ENCODE assay signal across 27 cellular contexts in genomic region chr19:47505506-47505905, GRCh38. TPM values are rescaled to one million over a fixed set of nuclear protein-coding genes. Genes with fewer than 3 reads are reported as not detected.
DNase-seq lines count a peak whose midpoint lies in the region; ATAC-seq and TF ChIP-seq lines count a peak whose summit lies in the region.
"Had no signal": no experiment of that assay in that cellular context is flagged by ENCODE, and none has a peak within 500 bp of the region (broad histone marks: within the 10 kb centered on the region; RNA-seq: fewer than 3 reads in every experiment).

No MANE protein-coding gene starts in this region.

- H2AK5ac ChIP-seq in mesendoderm (ENCODE audit: low read length): no peak overlapping the region

- H4K20me1 ChIP-seq in mammary epithelial cell (ENCODE audit: insufficient read depth, low read length) (no peaks in the 10 kb centered on the region), hepatocyte (ENCODE audit: insufficient read depth, poor library complexity, severe bottlenecking) (peaks cover 74% of the 10 kb centered on the region)

- peaks cover 12% of the 10 kb centered on the region for H3K79me1 ChIP-seq in mesendoderm (ENCODE audit: low read length)

- intact Hi-C loops in breast epithelium (cut with DNase I; ENCODE audit: low total_unique reads): no loop called here
- intact Hi-C loops in mammary epithelial cell (cut with micrococcal nuclease): no loop called here
- intact Hi-C loops in psoas muscle (cut with DNase I): no loop called here

- BruUV-seq in mammary epithelial cell (replicated peaks; lab: Mats Ljungman, UMichigan): no TSS peak

- no peak overlapping the region for H3K18ac ChIP-seq in mesendoderm (ENCODE audit: low read length)

- no peak overlapping the region for H3K4ac ChIP-seq in mesendoderm (ENCODE audit: low read depth, low read length)

- no peak overlapping the region for H4K8ac ChIP-seq in mesendoderm (ENCODE audit: low read depth, low read length)

- WGBS in mammary epithelial cell (ENCODE audit: low coverage, missing lambda C conversion rate): 84% methylated on average over 6 of the region's 6 CpGs
- WGBS in hepatocyte (ENCODE audit: low lambda C conversion rate, missing lambda C conversion rate): 98% methylated on average over 6 of the region's 6 CpGs
- whole genome bisulfite sequencing in psoas muscle, 3 donors: 66 to 73% (median 72%) methylated on average over 6 of the region's 6 CpGs
- WGBS in mesendoderm (ENCODE audit: extremely low coverage, insufficient coverage, low lambda C conversion rate): no CpG with 5 or more reads among the region's 6 CpGs

- peaks cover 55% of the 10 kb centered on the region for H3K79me2 ChIP-seq in mammary epithelial cell (ENCODE audit: insufficient read depth, low read length)
- peaks cover 74% of the 10 kb centered on the region for H3K79me2 ChIP-seq in hepatocyte
- H3K79me2 ChIP-seq in mesendoderm (ENCODE audit: control insufficient read depth, insufficient read depth, low read length): peaks cover 8% of the 10 kb centered on the region

- H3K4me1 ChIP-seq in breast epithelium (peaks cover 28 to 36% of the 10 kb centered on the region in 2 donors), mammary epithelial cell (ENCODE audit: insufficient read depth, low read length) (peaks cover 13% of the 10 kb centered on the region), hepatocyte (ENCODE audit: insufficient read depth) (peaks cover 10% of the 10 kb centered on the region), psoas muscle (peaks cover 66% of the 10 kb centered on the region), mesendoderm (ENCODE audit: control insufficient read depth, low read depth, low read length) (no peaks in the 10 kb centered on the region)

- TF ChIP-seq POLR2A in breast epithelium (IDR thresholded peaks at IDR 0.05): no peak

- CTCF ChIA-PET in mammary epithelial cell (lab: Charles Lee; ENCODE audit: low non-redundant PET): no interaction called here

- H2AFZ ChIP-seq in mammary epithelial cell (ENCODE audit: low read depth, low read length) (no peak overlapping the region), hepatocyte (no peak overlapping the region)

- H3K4me3 ChIP-seq in breast epithelium: no peak overlapping the region
- H3K4me3 ChIP-seq in mammary epithelial cell (replicated peaks in 1 of 3; ENCODE audit: insufficient read depth in 1 of 3, low read depth in 2 of 3, low read length in 3 of 3): no peak overlapping the region
- H3K4me3 ChIP-seq in hepatocyte: no peak overlapping the region
- no peak overlapping the region for H3K4me3 ChIP-seq in psoas muscle
- H3K4me3 ChIP-seq in mesendoderm (ENCODE audit: low read length): no peak overlapping the region
- H3K4me3 ChIP-seq: BLaER1 treated with 17β-estradiol and CSF1 and Interleukin-3, amounts not matched to agents 10 nM and 100 nM; GM12878 had no signal

- ATAC-seq in psoas muscle (no peak), HG02642 (IDR thresholded peaks at IDR 0.05; ENCODE audit: poor library complexity, unreplicated experiment) (no peak)
- ATAC-seq: GM12878, PC-3 had no signal

- H3K9me2 ChIP-seq in hepatocyte (replicated peaks; ENCODE audit: insufficient read depth): no peaks in the 10 kb centered on the region

- H2BK15ac ChIP-seq in mesendoderm (replicated peaks; ENCODE audit: low read depth): no peak overlapping the region

- dilution Hi-C loops in mammary epithelial cell (cut with HindIII; ENCODE audit: low sequenced_read_pairs): loop anchor here (5.0 kb wide), 1 partner anchor 52 kb away; no protein-coding TSS in a partner anchor

- no peak overlapping the region for H3K9ac ChIP-seq in mammary epithelial cell (ENCODE audit: insufficient read depth, low read length)
- H3K9ac ChIP-seq in mesendoderm (ENCODE audit: low read length): no peak overlapping the region

- TF ChIP-seq CTCF in breast epithelium (IDR thresholded peaks at IDR 0.05) (no peak), mammary epithelial cell (conservative IDR thresholded peaks at IDR 0.05 in 1 of 2, IDR thresholded peaks at IDR 0.05 in 1 of 2; ENCODE audit: extremely low read depth in 1 of 2, insufficient read depth in 1 of 2, low read depth in 1 of 2, low read length in 2 of 2) (no peak), VCaP (conservative IDR thresholded peaks at IDR 0.05) (no peak), hepatocyte (IDR thresholded peaks at IDR 0.05; ENCODE audit: poor library complexity) (no peak), psoas muscle (IDR thresholded peaks at IDR 0.05) (no peak)

- in situ Hi-C loops in mammary epithelial cell (cut with MboI; ENCODE audit: low sequenced_read_pairs in 2 of 2): no loop called here

- H3K56ac ChIP-seq in mesendoderm (ENCODE audit: low read length): no peak overlapping the region

- peak overlapping the region; percentile 53 to 99 for H3K27ac ChIP-seq in breast epithelium
- H3K27ac ChIP-seq in mammary epithelial cell (ENCODE audit: insufficient read depth, low read depth, low read length): no peak overlapping the region
- peak overlapping the region; percentile 96 for H3K27ac ChIP-seq in VCaP
- peak overlapping the region; percentile 16 for H3K27ac ChIP-seq in hepatocyte
- H3K27ac ChIP-seq in psoas muscle: peak overlapping the region; percentile 99
- no peak overlapping the region for H3K27ac ChIP-seq in mesendoderm (ENCODE audit: low read depth, low read length)
- H3K27ac ChIP-seq: BLaER1 treated with 17β-estradiol and CSF1 and Interleukin-3, amounts not matched to agents 10 nM and 100 nM had no signal

- H3K27me3 ChIP-seq in breast epithelium: no peaks in the 10 kb centered on the region
- no peaks in the 10 kb centered on the region for H3K27me3 ChIP-seq in mammary epithelial cell (ENCODE audit: insufficient read depth, low read length)
- H3K27me3 ChIP-seq in hepatocyte: no peaks in the 10 kb centered on the region
- no peaks in the 10 kb centered on the region for H3K27me3 ChIP-seq in psoas muscle (ENCODE audit: insufficient read depth in 3 of 3, low read length in 2 of 3)
- H3K27me3 ChIP-seq in mesendoderm (ENCODE audit: insufficient read depth, low read length, poor library complexity): no peaks in the 10 kb centered on the region
- H3K27me3 ChIP-seq: BLaER1 treated with 17β-estradiol and CSF1 and Interleukin-3, amounts not matched to agents 10 nM and 100 nM had no signal

- no peaks in the 10 kb centered on the region for H3K9me3 ChIP-seq in breast epithelium
- H3K9me3 ChIP-seq in mammary epithelial cell (replicated peaks; ENCODE audit: insufficient read depth, low read length): no peaks in the 10 kb centered on the region
- no peaks in the 10 kb centered on the region for H3K9me3 ChIP-seq in hepatocyte (ENCODE audit: low read depth)
- no peaks in the 10 kb centered on the region for H3K9me3 ChIP-seq in psoas muscle
- H3K9me3 ChIP-seq: BLaER1 treated with 17β-estradiol and CSF1 and Interleukin-3, amounts not matched to agents 10 nM and 100 nM had no signal

- H2BK120ac ChIP-seq in mesendoderm (ENCODE audit: low read depth, low read length): no peak overlapping the region

- no peak overlapping the region for H3K23ac ChIP-seq in mesendoderm (ENCODE audit: low read length)

- H2BK5ac ChIP-seq in mesendoderm (ENCODE audit: low read length): no peak overlapping the region

- no peaks in the 10 kb centered on the region for H3K36me3 ChIP-seq in breast epithelium
- H3K36me3 ChIP-seq in mammary epithelial cell (ENCODE audit: insufficient read depth, low read length): peaks cover 6% of the 10 kb centered on the region
- H3K36me3 ChIP-seq in hepatocyte (replicated peaks; ENCODE audit: insufficient read depth, low read depth): no peaks in the 10 kb centered on the region
- peaks cover 4 to 38% of the 10 kb centered on the region in 2 donors for H3K36me3 ChIP-seq in psoas muscle (ENCODE audit: insufficient read depth in 1 of 2, low read depth in 1 of 2)
- H3K36me3 ChIP-seq in mesendoderm (ENCODE audit: control insufficient read depth, insufficient read depth, low read length): peaks cover 2% of the 10 kb centered on the region

- no peak overlapping the region for H4K5ac ChIP-seq in mesendoderm (ENCODE audit: low read length)

- H3K4me2 ChIP-seq in mammary epithelial cell (ENCODE audit: insufficient read depth, low read depth, low read length) (no peak overlapping the region), hepatocyte (no peak overlapping the region), mesendoderm (ENCODE audit: low read length) (no peak overlapping the region)
- H3K4me2 ChIP-seq: BLaER1 treated with 17β-estradiol and CSF1 and Interleukin-3, amounts not matched to agents 10 nM and 100 nM had no signal

- DNase-seq in breast epithelium (ENCODE audit: low spot score in 2 of 2) (no peak), mammary epithelial cell (no peak), hepatocyte (ENCODE audit: low spot score) (no peak), psoas muscle (peak in 1 of 2 donors; percentile 39), T-helper 9 cell (no peak), mesendoderm (no peak)
- DNase-seq: AML-193; CD4-positive, alpha-beta T cell; COR-L47; DMS79; EL; GDM1; HCEC 1CT; NCI-H1048; NCI-H1417; NCI-H1694; NCI-H2029 treated with DMSO at 0.1 percent for 48 hours; NCI-H446 treated with DMSO at 0.1 percent for 48 hours; NCI-H526; NCI-H82; NK-92 treated with Interleukin-12 subunit alpha and Interleukin-12 subunit beta, amount 100 ng/mL, for 24 hours; PC-3; SHP77 had no signal

RNA-seq across cellular contexts. Expression of gene NAPA, which starts 9.4 kb away (rescaled TPM):
- total RNA-seq in breast epithelium (100 to 1,000 TPM in 1 of 3 donors, 10 to 100 TPM in 2; 82.4 to 117 (median 96.0) TPM), mammary epithelial cell (10 to 100 TPM; 46.0 to 70.7 TPM), hepatocyte (89.8 and 106 TPM in 2 replicates), psoas muscle (100 to 1,000 TPM; 124 to 182 (median 159) TPM)
- polyA plus RNA-seq in mammary epithelial cell (78.6 TPM), hepatocyte (192 and 229 TPM in 2 replicates), psoas muscle (100 to 1,000 TPM; 103 to 123 (median 109) TPM)
- 91.8 TPM for polyA minus RNA-seq in mammary epithelial cell
- 55.9 TPM for polyA plus RNA-seq in mesendoderm (2013, experiment 1 of 2)
- 55.5 TPM for polyA plus RNA-seq in mesendoderm (2013, experiment 2 of 2)

RNA-seq across cellular contexts. Expression of gene KPTN, which starts 21.5 kb away (rescaled TPM):
- total RNA-seq in breast epithelium (1 to 10 TPM; 4.6 to 6.6 (median 6.3) TPM), mammary epithelial cell (10 to 100 TPM in 1 of 2 donors, 1 to 10 TPM in 1; 1.5 to 10.8 TPM), hepatocyte (8.3 and 10.1 TPM in 2 replicates), psoas muscle (10 to 100 TPM in 1 of 4 donors, 1 to 10 TPM in 3; 5.9 to 11.2 (median 8.1) TPM)
- polyA plus RNA-seq in mammary epithelial cell (8.1 TPM), hepatocyte (22.6 and 25.4 TPM in 2 replicates), psoas muscle (10 to 100 TPM in 1 of 3 donors, 1 to 10 TPM in 2; 3.8 to 21.5 (median 9.7) TPM)
- polyA minus RNA-seq in mammary epithelial cell: 30.4 TPM
- 22.4 TPM for polyA plus RNA-seq in mesendoderm (2013, experiment 1 of 2)
- 22.2 TPM for polyA plus RNA-seq in mesendoderm (2013, experiment 2 of 2)

RNA-seq across cellular contexts. Expression of gene SLC8A2, which starts 33.8 kb away (rescaled TPM):
- total RNA-seq in breast epithelium (under 1 TPM in 2 of 3 donors, not detected in 1; under 0.01 to 0.29 TPM), mammary epithelial cell (under 1 TPM; under 0.01 to 0.19 TPM), hepatocyte (1.1 and 1.2 TPM in 2 replicates), psoas muscle (under 1 TPM; 0.13 to 0.54 (median 0.25) TPM)
- polyA plus RNA-seq in mammary epithelial cell (0.07 TPM), hepatocyte (0.24 and 0.40 TPM in 2 replicates), psoas muscle (under 1 TPM in 2 of 3 donors, not detected in 1; 0.12 to 0.18 TPM)
- not detected for polyA minus RNA-seq in mammary epithelial cell
- 0.69 TPM for polyA plus RNA-seq in mesendoderm (2013, experiment 1 of 2)
- polyA plus RNA-seq in mesendoderm (2013, experiment 2 of 2): 0.67 TPM
- total RNA-seq: CD4-positive, alpha-beta T cell; GM12878 had no signal
- polyA plus RNA-seq: GM12878 had no signal

Comparison
In these comparisons a context has a peak if more than half of its experiments do, and no peak if none do; other contexts are left out.
1. H3K27ac ChIP-seq: peak in breast epithelium (2 of 2), VCaP (single experiment), hepatocyte (single experiment) and psoas muscle (single experiment); none in mammary epithelial cell (single experiment) and mesendoderm (single experiment).